In genomic region chr4:140134780-140135179, GRCh38 we compare ENCODE assay signal across 25 cellular contexts.
"Had no signal": no experiment of that assay in that cellular context is flagged by ENCODE, and none has a peak within 500 bp of the region (broad histone marks: within the 10 kb centered on the region; RNA-seq: fewer than 3 reads in every experiment).

No MANE protein-coding gene starts in this region.

- H3K4me1 Mint-ChIP-seq: activated B cell treated with CpG ODN at 0.5 μM for 24 hours; natural killer cell; stimulated activated memory B cell treated with anti-CD40 and anti-IgM and Interleukin-4, amounts not matched to agents 10 μg/mL and 1 μg/mL and 100 μg/mL, for 72 hours had no signal

- H3K4me1 ChIP-seq: right lobe of liver had no signal

- H3K4me3 Mint-ChIP-seq: activated B cell treated with CpG ODN at 0.5 μM for 24 hours; activated CD4-positive, alpha-beta T cell treated with anti-CD3 and anti-CD28 coated beads for 36 hours; activated naive CD8-positive, alpha-beta T cell; activated T-cell treated with anti-CD3 and anti-CD28 coated beads, Interleukin-2, amount 50 U/mL, for 24 hours; activated T-helper 17 cell treated with anti-CD3 and anti-CD28 coated beads, Interleukin-2, amount 50 U/mL, for 72 hours; endodermal cell; natural killer cell; stimulated activated memory B cell treated with anti-CD40 and anti-IgM and Interleukin-4, amounts not matched to agents 10 μg/mL and 1 μg/mL and 100 μg/mL, for 72 hours; T-helper 17 cell had no signal

- DNase-seq: activated B cell treated with CpG ODN at 0.5 μM for 24 hours; activated CD4-positive, alpha-beta T cell treated with anti-CD3 and anti-CD28 coated beads for 36 hours; activated CD4-positive, alpha-beta T cell treated with anti-CD3 and anti-CD28 coated beads, Interleukin-2, amount 50 U/mL, for 4 hours; activated CD8-positive, alpha-beta memory T cell treated with anti-CD3 and anti-CD28 coated beads for 24 hours; activated CD8-positive, alpha-beta memory T cell treated with anti-CD3 and anti-CD28 coated beads, Interleukin-2, amount 50 U/mL, for 4 hours; activated T-cell treated with anti-CD3 and anti-CD28 coated beads, Interleukin-2, amount 50 U/mL, for 24 hours; endodermal cell; esophagus squamous epithelium; gastrocnemius medialis; islet precursor cell; natural killer cell; right lobe of liver; small intestine; stimulated activated CD4-positive, alpha-beta T cell treated with anti-CD3 and anti-CD28 coated beads, Interleukin-15, amount 100 ng/mL, for 24 hours; stomach; T-helper 17 cell had no signal

- H3K36me3 Mint-ChIP-seq: activated naive CD8-positive, alpha-beta T cell; natural killer cell; stimulated activated memory B cell treated with anti-CD40 and anti-IgM and Interleukin-4, amounts not matched to agents 10 μg/mL and 1 μg/mL and 100 μg/mL, for 72 hours had no signal

- H3K27me3 ChIP-seq: adrenal gland, esophagus squamous epithelium, gastrocnemius medialis, pancreas, right lobe of liver, stomach, suprapubic skin, tibial nerve had no signal

- H3K4me3 ChIP-seq: adrenal gland, esophagus squamous epithelium, gastrocnemius medialis, lower lobe of right lung, pancreas, right lobe of liver, stomach, suprapubic skin, tibial nerve had no signal

- H3K27ac ChIP-seq: adrenal gland, coronary artery, gastrocnemius medialis, lower lobe of right lung, pancreas, right lobe of liver, stomach, suprapubic skin had no signal

- H3K27me3 Mint-ChIP-seq: activated naive CD8-positive, alpha-beta T cell; activated T-cell treated with anti-CD3 and anti-CD28 coated beads, Interleukin-2, amount 50 U/mL, for 24 hours had no signal

- H3K9me3 ChIP-seq: adrenal gland, esophagus squamous epithelium, gastrocnemius medialis, lower lobe of right lung, pancreas, right lobe of liver, stomach, suprapubic skin, tibial nerve had no signal

- H3K27ac Mint-ChIP-seq: activated B cell treated with CpG ODN at 0.5 μM for 24 hours; activated CD4-positive, alpha-beta T cell treated with anti-CD3 and anti-CD28 coated beads for 36 hours; activated naive CD8-positive, alpha-beta T cell; activated T-cell treated with anti-CD3 and anti-CD28 coated beads, Interleukin-2, amount 50 U/mL, for 24 hours; activated T-helper 17 cell treated with anti-CD3 and anti-CD28 coated beads, Interleukin-2, amount 50 U/mL, for 72 hours; natural killer cell; stimulated activated memory B cell treated with anti-CD40 and anti-IgM and Interleukin-4, amounts not matched to agents 10 μg/mL and 1 μg/mL and 100 μg/mL, for 72 hours; T-helper 17 cell had no signal

- H3K9me3 Mint-ChIP-seq: activated B cell treated with CpG ODN at 0.5 μM for 24 hours; activated T-cell treated with anti-CD3 and anti-CD28 coated beads, Interleukin-2, amount 50 U/mL, for 24 hours; activated T-helper 17 cell treated with anti-CD3 and anti-CD28 coated beads, Interleukin-2, amount 50 U/mL, for 72 hours; endodermal cell; natural killer cell; stimulated activated memory B cell treated with anti-CD40 and anti-IgM and Interleukin-4, amounts not matched to agents 10 μg/mL and 1 μg/mL and 100 μg/mL, for 72 hours had no signal

- H3K36me3 ChIP-seq: adrenal gland, esophagus squamous epithelium, gastrocnemius medialis, lower lobe of right lung, pancreas, right lobe of liver, stomach, suprapubic skin had no signal

- ATAC-seq: activated CD4-positive, alpha-beta T cell treated with anti-CD3 and anti-CD28 coated beads for 36 hours; activated T-helper 17 cell treated with anti-CD3 and anti-CD28 coated beads, Interleukin-2, amount 50 U/mL, for 72 hours; gastrocnemius medialis; natural killer cell; stimulated activated memory B cell treated with anti-CD40 and anti-IgM and Interleukin-4, amounts not matched to agents 10 μg/mL and 1 μg/mL and 100 μg/mL, for 72 hours; T-helper 17 cell had no signal
